20 cellular contexts compared by ENCODE assay signal in genomic region chr12:120190386-120190785, GRCh38.
"Had no signal": no experiment of that assay in that cellular context is flagged by ENCODE, and none has a peak within 500 bp of the region (broad histone marks: within the 10 kb centered on the region; RNA-seq: fewer than 3 reads in every experiment).

No MANE protein-coding gene starts in this region.

- H3K4me3 ChIP-seq: K562, MG63, PC-9, Peyer's patch, SJCRH30 had no signal

- ATAC-seq: K562, Right ventricle myocardium inferior, SK-N-SH treated with all-trans-retinoic acid at 6 μM for 48 hours had no signal

- H3K9me3 Mint-ChIP-seq: IgD-negative memory B cell had no signal

- H3K27me3 ChIP-seq: MG63, Peyer's patch, SJCRH30 had no signal

- H3K36me3 Mint-ChIP-seq: IgD-negative memory B cell had no signal

- H3K9me3 ChIP-seq: MG63, Peyer's patch, SJCRH30 had no signal

- DNase-seq: MG63, NCI-H1092 treated with DMSO at 0.1 percent for 48 hours, NCI-H1436, NCI-H187, NCI-H2029, NCI-H2081 treated with DMSO at 0.1 percent for 48 hours, NCI-H2171, NCI-H345, NCI-H524, NCI-H526 treated with DMSO at 0.1 percent for 48 hours, NCI-H748 treated with DMSO at 0.1 percent for 48 hours, OCI-M1, PC-9, Peyer's patch, SHP77 treated with DMSO at 0.1 percent for 48 hours, SJCRH30 had no signal

- H2AFZ ChIP-seq: PC-9 had no signal

- H3K27ac ChIP-seq: PC-9, Peyer's patch, SJCRH30 had no signal

- H3K4me2 ChIP-seq: PC-9 had no signal
